ENCODE assay signal across 11 cellular contexts in the genomic region with DNA sequence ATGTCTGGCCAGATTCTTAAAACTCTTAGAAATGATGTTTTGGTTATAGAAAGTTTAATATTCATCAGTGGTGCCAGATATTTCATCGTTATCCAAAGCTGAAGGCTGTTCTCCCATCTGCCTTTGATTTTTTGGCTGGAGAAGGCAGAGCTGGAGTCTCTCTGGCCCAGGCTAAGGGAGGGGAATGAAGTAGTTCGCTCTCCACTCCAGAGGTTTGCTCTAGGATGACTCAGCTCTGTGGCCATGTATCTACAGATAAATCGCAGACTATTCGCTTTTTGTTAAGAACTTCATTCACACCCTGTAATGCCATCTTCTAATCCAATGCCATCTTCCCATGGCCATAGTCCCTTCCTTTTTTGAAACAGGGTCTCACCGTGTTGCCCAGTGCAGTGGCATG. TPM values are rescaled to one million over a fixed set of nuclear protein-coding genes. Genes with fewer than 3 reads are reported as not detected.
DNase-seq lines count a peak whose midpoint lies in the region; ATAC-seq and TF ChIP-seq lines count a peak whose summit lies in the region.
"Had no signal": no experiment of that assay in that cellular context is flagged by ENCODE, and none has a peak within 500 bp of the region (broad histone marks: within the 10 kb centered on the region; RNA-seq: fewer than 3 reads in every experiment).

No MANE protein-coding gene starts in this region.

- no peaks in the 10 kb centered on the region for H3K27me3 ChIP-seq in skeletal muscle tissue (ENCODE audit: control insufficient read depth in 3 of 3, insufficient read depth in 3 of 3, low read length in 3 of 3)
- H3K27me3 ChIP-seq: hepatocyte had no signal

- H3K9me3 Mint-ChIP-seq in nephron progenitor cell = no peaks in the 10 kb centered on the region
- H3K9me3 Mint-ChIP-seq: neural crest cell; T-helper 1 cell treated with Interleukin-12 subunit alpha and Interleukin-12 subunit beta and Interleukin-4 antibody, amounts not matched to agents 30 μg/mL and 1 μg/mL, for 36 hours had no signal

- peaks cover 6% of the 10 kb centered on the region for H3K27me3 Mint-ChIP-seq in nephron progenitor cell (ENCODE audit: low read depth, poor library complexity)

- ATAC-seq in left ventricle myocardium superior = peak; percentile 74
- ATAC-seq in left lobe of liver = no peak

- intact Hi-C loops in left ventricle myocardium superior (cut with micrococcal nuclease) = no loop called here

- no peaks in the 10 kb centered on the region for H3K4me1 Mint-ChIP-seq in nephron progenitor cell
- H3K4me1 Mint-ChIP-seq: neural crest cell had no signal

- H3K27ac ChIP-seq in skeletal muscle tissue (ENCODE audit: low read depth, low read length) = peak overlapping the region; percentile 75
- H3K27ac ChIP-seq: hepatocyte had no signal

- H3K9me3 ChIP-seq in skeletal muscle tissue (ENCODE audit: control insufficient read depth in 3 of 3, low read length in 3 of 3) = no peaks in the 10 kb centered on the region

- H3K27ac Mint-ChIP-seq in nephron progenitor cell = no peak overlapping the region
- H3K27ac Mint-ChIP-seq: T-helper 1 cell treated with Interleukin-12 subunit alpha and Interleukin-12 subunit beta and Interleukin-4 antibody, amounts not matched to agents 30 μg/mL and 1 μg/mL, for 36 hours had no signal

- H3K9ac ChIP-seq in skeletal muscle tissue (ENCODE audit: low read depth in 1 of 3, low read length in 3 of 3) = no peak overlapping the region

- in situ Hi-C loops in astrocyte of the cerebellum (cut with HindIII; ENCODE audit: low sequenced_read_pairs) = no loop called here

- H3K4me3 Mint-ChIP-seq in nephron progenitor cell = no peak overlapping the region
- H3K4me3 Mint-ChIP-seq: neural crest cell; T-helper 1 cell treated with Interleukin-12 subunit alpha and Interleukin-12 subunit beta and Interleukin-4 antibody, amounts not matched to agents 30 μg/mL and 1 μg/mL, for 36 hours had no signal

- peaks cover 17 to 32% (median 29%) of the 10 kb centered on the region in 3 donors for H3K4me1 ChIP-seq in skeletal muscle tissue (ENCODE audit: control insufficient read depth in 3 of 3, insufficient read depth in 3 of 3, low read length in 3 of 3)

- H3K36me3 ChIP-seq in skeletal muscle tissue (ENCODE audit: control insufficient read depth in 3 of 3, insufficient read depth in 3 of 3, low read length in 3 of 3) = peaks cover 59 to 67% (median 66%) of the 10 kb centered on the region in 3 donors

- no peak overlapping the region for H3K4me3 ChIP-seq in astrocyte of the cerebellum (ENCODE audit: low read depth, low read length)
- H3K4me3 ChIP-seq in skeletal muscle tissue (ENCODE audit: low read length in 3 of 3) = no peak overlapping the region
- H3K4me3 ChIP-seq: hepatocyte had no signal

- TF ChIP-seq CTCF in astrocyte of the cerebellum (IDR thresholded peaks at IDR 0.05; ENCODE audit: low read depth, low read length, missing control alignments) (no peak), nephron progenitor cell (IDR thresholded peaks at IDR 0.05) (no peak)

- H3K36me3 Mint-ChIP-seq in nephron progenitor cell (ENCODE audit: low read depth) = peaks cover 76% of the 10 kb centered on the region

- DNase-seq in GM04503 (ENCODE audit: low read depth) = peak; percentile 57
- DNase-seq in astrocyte of the cerebellum (ENCODE audit: low read depth) = peak; percentile 70
- DNase-seq in left ventricle myocardium superior = peak; percentile 15
- no peak for DNase-seq in cerebellar cortex (ENCODE audit: low spot score)
- no peak for DNase-seq in left lobe of liver (ENCODE audit: low spot score)
- no peak for DNase-seq in Ammon's horn (ENCODE audit: low spot score)
- DNase-seq in nephron progenitor cell = no peak

RNA-seq across cellular contexts. Expression of a gene that starts 17.1 kb away (rescaled TPM):
- total RNA-seq in left ventricle myocardium superior (49.3 TPM), skeletal muscle tissue (28.7 TPM), left lobe of liver (35.5 TPM)

RNA-seq across cellular contexts. Expression of a gene that starts 35.9 kb away (rescaled TPM):
- total RNA-seq in left ventricle myocardium superior = 30.8 TPM
- 38.1 TPM for total RNA-seq in skeletal muscle tissue
- 30.0 TPM for total RNA-seq in left lobe of liver

Comparison
In these comparisons a context has a peak if more than half of its experiments do, and no peak if none do; other contexts are left out.
1. DNase-seq: peak in GM04503 (single experiment), astrocyte of the cerebellum (single experiment) and left ventricle myocardium superior (single experiment); none in cerebellar cortex (single experiment), left lobe of liver (single experiment), Ammon's horn (single experiment) and nephron progenitor cell (single experiment).